ENCODE assay signal across 15 cellular contexts in the genomic region with DNA sequence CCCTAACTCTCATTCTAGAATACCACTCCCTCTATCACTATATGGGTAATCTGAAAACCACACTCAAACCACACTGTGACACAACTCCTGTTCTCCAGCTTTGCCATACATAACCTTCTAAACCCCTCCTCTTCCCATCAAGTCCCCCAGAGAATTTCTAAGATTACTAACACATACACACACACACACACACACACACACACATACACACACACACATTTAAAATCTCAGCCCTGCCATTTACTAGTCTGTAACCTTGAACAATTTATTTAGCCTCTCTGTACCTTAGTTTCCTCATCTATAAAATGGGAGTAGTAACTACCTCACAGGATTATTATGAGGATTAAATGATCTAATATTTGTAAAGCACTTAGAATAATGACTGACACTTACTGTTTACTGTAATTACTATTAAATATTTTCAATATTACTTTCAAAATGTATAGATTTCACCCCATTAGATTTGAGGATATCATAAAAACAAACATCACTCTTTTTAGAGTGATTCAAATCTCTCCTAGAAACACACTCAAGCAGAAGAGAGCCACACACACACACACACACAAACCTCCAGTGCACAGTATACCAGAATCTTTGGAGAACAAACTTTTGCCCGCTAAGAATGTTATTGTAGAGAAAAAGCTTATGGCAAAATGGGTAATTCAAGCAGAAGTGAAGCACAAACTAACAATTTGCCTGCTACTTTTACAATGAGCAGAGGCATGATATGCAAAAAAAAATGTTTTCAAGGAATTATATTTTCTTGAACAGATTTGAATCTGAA. TPM values are rescaled to one million over a fixed set of nuclear protein-coding genes. Genes with fewer than 3 reads are reported as not detected.
DNase-seq lines count a peak whose midpoint lies in the region; ATAC-seq and TF ChIP-seq lines count a peak whose summit lies in the region.
"Had no signal": no experiment of that assay in that cellular context is flagged by ENCODE, and none has a peak within 500 bp of the region (broad histone marks: within the 10 kb centered on the region; RNA-seq: fewer than 3 reads in every experiment).

No MANE protein-coding gene starts in this region.

- no peaks in the 10 kb centered on the region for H3K27me3 Mint-ChIP-seq in neural crest cell (ENCODE audit: low read depth)
- peaks cover 16% of the 10 kb centered on the region for H3K27me3 Mint-ChIP-seq in activated T-helper 1 cell treated with anti-CD3 and anti-CD28 coated beads, Interleukin-12 subunit alpha, Interleukin-12 subunit beta, Interleukin-2, Interleukin-4 antibody, amounts not matched to agents 30 ng/mL and 10 ng/mL and 1 ng/mL, durations not matched to agents 14 hours and 24 hours and 36 hours (ENCODE audit: insufficient read depth)

- TF ChIP-seq POLR2A in esophagus squamous epithelium (IDR thresholded peaks at IDR 0.05) = no peak

- no peak for TF ChIP-seq CTCF in neural crest cell (conservative IDR thresholded peaks at IDR 0.05)
- TF ChIP-seq CTCF in esophagus squamous epithelium (IDR thresholded peaks at IDR 0.05) = no peak

- H3K36me3 Mint-ChIP-seq in neural crest cell (ENCODE audit: low read depth) = peaks cover 19% of the 10 kb centered on the region
- no peaks in the 10 kb centered on the region for H3K36me3 Mint-ChIP-seq in activated T-helper 1 cell treated with anti-CD3 and anti-CD28 coated beads, Interleukin-12 subunit alpha, Interleukin-12 subunit beta, Interleukin-2, Interleukin-4 antibody, amounts not matched to agents 30 ng/mL and 10 ng/mL and 1 ng/mL, durations not matched to agents 14 hours and 24 hours and 36 hours (ENCODE audit: low read depth)

- H3K9me3 ChIP-seq in ectodermal cell (ENCODE audit: control insufficient read depth, low read length) = no peaks in the 10 kb centered on the region
- H3K9me3 ChIP-seq in esophagus squamous epithelium = no peaks in the 10 kb centered on the region
- H3K9me3 ChIP-seq: left lung, Peyer's patch had no signal

- peaks cover 3% of the 10 kb centered on the region for H3K9me3 Mint-ChIP-seq in neural crest cell
- H3K9me3 Mint-ChIP-seq in activated T-helper 1 cell treated with anti-CD3 and anti-CD28 coated beads, Interleukin-12 subunit alpha, Interleukin-12 subunit beta, Interleukin-2, Interleukin-4 antibody, amounts not matched to agents 30 ng/mL and 10 ng/mL and 1 ng/mL, durations not matched to agents 14 hours and 24 hours and 36 hours = no peaks in the 10 kb centered on the region
- H3K9me3 Mint-ChIP-seq: activated CD4-positive, alpha-beta T cell treated with anti-CD3 and anti-CD28 coated beads, Interleukin-2, amount 10 ng/mL, durations not matched to agents 24 days and 14 days had no signal

- H3K4me3 ChIP-seq in ectodermal cell (ENCODE audit: insufficient read depth, low read depth, low read length) (peak overlapping the region; percentile 23), esophagus squamous epithelium (peak overlapping the region in 1 of 4 donors; percentile 88)
- H3K4me3 ChIP-seq: Peyer's patch had no signal

- intact Hi-C loops in left ventricle myocardium superior (cut with micrococcal nuclease) (no loop called here), esophagus squamous epithelium (cut with DNase I) (no loop called here)
- intact Hi-C loops in activated T-helper 1 cell treated with anti-CD3 and anti-CD28 coated beads, Interleukin-12 subunit alpha, Interleukin-12 subunit beta, Interleukin-2, Interleukin-4 antibody, amounts not matched to agents 30 ng/mL and 10 ng/mL and 1 ng/mL, durations not matched to agents 14 hours and 24 hours and 36 hours (cut with micrococcal nuclease) = no loop called here

- peaks cover 42% of the 10 kb centered on the region for H3K4me1 Mint-ChIP-seq in neural crest cell
- H3K4me1 Mint-ChIP-seq in activated T-helper 1 cell treated with anti-CD3 and anti-CD28 coated beads, Interleukin-12 subunit alpha, Interleukin-12 subunit beta, Interleukin-2, Interleukin-4 antibody, amounts not matched to agents 30 ng/mL and 10 ng/mL and 1 ng/mL, durations not matched to agents 14 hours and 24 hours and 36 hours (ENCODE audit: low read depth) = peaks cover 8% of the 10 kb centered on the region

- H3K4me1 ChIP-seq in ectodermal cell (ENCODE audit: control insufficient read depth, insufficient read depth, low read length) (peaks cover 17% of the 10 kb centered on the region), esophagus squamous epithelium (peaks cover 17 to 58% (median 21%) of the 10 kb centered on the region in 3 donors)

- H3K36me3 ChIP-seq in ectodermal cell (ENCODE audit: control insufficient read depth, insufficient read depth, low read length) (no peaks in the 10 kb centered on the region), esophagus squamous epithelium (peaks cover 0 to 12% (median 0%) of the 10 kb centered on the region in 3 donors)
- H3K36me3 ChIP-seq: Peyer's patch had no signal

- H3K27ac ChIP-seq in ectodermal cell (ENCODE audit: insufficient read depth, low read depth, low read length, poor library complexity, severe bottlenecking) = no peak overlapping the region
- no peak overlapping the region for H3K27ac ChIP-seq in esophagus squamous epithelium
- H3K27ac ChIP-seq: left lung, Peyer's patch had no signal

- DNase-seq in EH (ENCODE audit: low read depth) (peak; percentile 43), NCI-H226 (peak; percentile 58), neural crest cell (ENCODE audit: low read depth, low spot score) (no peak), NCI-H510A treated with DMSO at 0.1 percent for 48 hours (lab: John Stamatoyannopoulos, UW) (no peak), left ventricle myocardium superior (no peak), esophagus squamous epithelium (lab: John Stamatoyannopoulos, UW) (no peak)
- no peak for DNase-seq in activated T-helper 1 cell treated with anti-CD3 and anti-CD28 coated beads, Interleukin-12 subunit alpha, Interleukin-12 subunit beta, Interleukin-2, Interleukin-4 antibody, amounts not matched to agents 30 ng/mL and 10 ng/mL and 1 ng/mL, durations not matched to agents 14 hours and 24 hours and 36 hours (ENCODE audit: low spot score)
- DNase-seq: activated CD4-positive, alpha-beta T cell treated with anti-CD3 and anti-CD28 coated beads, Interleukin-2, amount 10 ng/mL, durations not matched to agents 24 days and 14 days; activated naive CD4-positive, alpha-beta T cell treated with Interleukin-2 at 50 U/mL for 16 hours; left lung; NCI-H1436 treated with DMSO at 0.1 percent for 48 hours; Peyer's patch; stimulated activated CD8-positive, alpha-beta memory T cell treated with anti-CD3 and anti-CD28 coated beads, Interleukin-4, amount 100 ng/mL, for 48 hours had no signal

- H3K4me3 Mint-ChIP-seq in neural crest cell = peak overlapping the region; percentile 56
- no peak overlapping the region for H3K4me3 Mint-ChIP-seq in activated T-helper 1 cell treated with anti-CD3 and anti-CD28 coated beads, Interleukin-12 subunit alpha, Interleukin-12 subunit beta, Interleukin-2, Interleukin-4 antibody, amounts not matched to agents 30 ng/mL and 10 ng/mL and 1 ng/mL, durations not matched to agents 14 hours and 24 hours and 36 hours
- H3K4me3 Mint-ChIP-seq: activated CD4-positive, alpha-beta T cell treated with anti-CD3 and anti-CD28 coated beads, Interleukin-2, amount 10 ng/mL, durations not matched to agents 24 days and 14 days had no signal

- no peak for ATAC-seq in left ventricle myocardium superior
- ATAC-seq: left lung, sciatic nerve had no signal

- no peak overlapping the region for H3K27ac Mint-ChIP-seq in neural crest cell (ENCODE audit: unreplicated experiment)
- H3K27ac Mint-ChIP-seq in activated T-helper 1 cell treated with anti-CD3 and anti-CD28 coated beads, Interleukin-12 subunit alpha, Interleukin-12 subunit beta, Interleukin-2, Interleukin-4 antibody, amounts not matched to agents 30 ng/mL and 10 ng/mL and 1 ng/mL, durations not matched to agents 14 hours and 24 hours and 36 hours = no peak overlapping the region
- H3K27ac Mint-ChIP-seq: activated CD4-positive, alpha-beta T cell treated with anti-CD3 and anti-CD28 coated beads, Interleukin-2, amount 10 ng/mL, durations not matched to agents 24 days and 14 days had no signal

- WGBS in ectodermal cell, 2 experiments = 88 to 100% methylated on average over 1 of the region's 1 CpG
- WGBS in esophagus squamous epithelium, 2 donors = 50 to 72% methylated on average over 1 of the region's 1 CpG

- H3K27me3 ChIP-seq in ectodermal cell (ENCODE audit: control insufficient read depth, insufficient read depth, low read length, poor library complexity, severe bottlenecking) = no peaks in the 10 kb centered on the region
- no peaks in the 10 kb centered on the region for H3K27me3 ChIP-seq in esophagus squamous epithelium
- H3K27me3 ChIP-seq: left lung, Peyer's patch had no signal

RNA-seq across cellular contexts. Expression of gene ANKRD50, which starts 3.8 kb away (rescaled TPM):
- polyA plus RNA-seq in ectodermal cell (2013, experiment 1 of 4) = 24.9 TPM
- polyA plus RNA-seq in ectodermal cell (2013, experiment 2 of 4) = 27.6 TPM
- polyA plus RNA-seq in ectodermal cell (2013, experiment 3 of 4) = 18.0 TPM
- polyA plus RNA-seq in ectodermal cell (2013, experiment 4 of 4) = 20.4 TPM
- total RNA-seq in neural crest cell (26.9 and 29.3 TPM in 2 replicates), left ventricle myocardium superior (5.4 TPM), esophagus squamous epithelium (10 to 100 TPM in 3 of 4 donors, 1 to 10 TPM in 1; 8.9 to 19.0 (median 17.6) TPM)
- 0.03 and 0.12 TPM in 2 replicates for total RNA-seq in activated T-helper 1 cell treated with anti-CD3 and anti-CD28 coated beads, Interleukin-12 subunit alpha, Interleukin-12 subunit beta, Interleukin-2, Interleukin-4 antibody, amounts not matched to agents 30 ng/mL and 10 ng/mL and 1 ng/mL, durations not matched to agents 14 hours and 24 hours and 36 hours

Comparison
In these comparisons a context has a peak if more than half of its experiments do, and no peak if none do; other contexts are left out.
1. DNase-seq: peak in EH (single experiment) and NCI-H226 (single experiment); none in neural crest cell (single experiment), NCI-H510A treated with DMSO at 0.1 percent for 48 hours (single experiment), left ventricle myocardium superior (single experiment), activated T-helper 1 cell treated with anti-CD3 and anti-CD28 coated beads, Interleukin-12 subunit alpha, Interleukin-12 subunit beta, Interleukin-2, Interleukin-4 antibody, amounts not matched to agents 30 ng/mL and 10 ng/mL and 1 ng/mL, durations not matched to agents 14 hours and 24 hours and 36 hours (single experiment) and esophagus squamous epithelium (single experiment).